8 cellular contexts compared by ENCODE assay signal in genomic region chr15:40103124-40103858, GRCh38. TPM values are rescaled to one million over a fixed set of nuclear protein-coding genes. Genes with fewer than 3 reads are reported as not detected.
DNase-seq lines count a peak whose midpoint lies in the region; ATAC-seq lines count a peak whose summit lies in the region.

No MANE protein-coding gene starts in this region.

- intact Hi-C loops in activated naive CD4-positive, alpha-beta T cell treated with anti-CD3 and anti-CD28 coated beads for 36 hours (cut with micrococcal nuclease) = no loop called here

- DNase-seq in EH (ENCODE audit: low read depth) (peak; percentile 85), NCI-H2196 treated with DMSO at 0.1 percent for 48 hours (lab: John Stamatoyannopoulos, UW; ENCODE audit: unreplicated experiment) (peak; percentile 76), cerebellar cortex (ENCODE audit: low spot score) (peak; percentile 88), islet precursor cell (peak; percentile 95), T-helper 9 cell (no peak)
- no peak for DNase-seq in stimulated activated naive B cell treated with anti-CD40 and anti-IgM and Interleukin-4, amounts not matched to agents 10 μg/mL and 1 μg/mL and 100 μg/mL, for 72 hours
- DNase-seq in stimulated activated CD4-positive, alpha-beta T cell treated with anti-CD3 and anti-CD28 coated beads, Interleukin-2, amount 100 ng/mL, for 48 hours = no peak
- DNase-seq in activated naive CD4-positive, alpha-beta T cell treated with anti-CD3 and anti-CD28 coated beads for 36 hours = no peak

- peak overlapping the region; percentile 43 for H3K27ac Mint-ChIP-seq in stimulated activated naive B cell treated with anti-CD40 and anti-IgM and Interleukin-4, amounts not matched to agents 10 μg/mL and 1 μg/mL and 100 μg/mL, for 72 hours
- H3K27ac Mint-ChIP-seq in activated naive CD4-positive, alpha-beta T cell treated with anti-CD3 and anti-CD28 coated beads for 36 hours = no peak overlapping the region

- no peaks in the 10 kb centered on the region for H3K27me3 Mint-ChIP-seq in stimulated activated naive B cell treated with anti-CD40 and anti-IgM and Interleukin-4, amounts not matched to agents 10 μg/mL and 1 μg/mL and 100 μg/mL, for 72 hours
- H3K27me3 Mint-ChIP-seq in activated naive CD4-positive, alpha-beta T cell treated with anti-CD3 and anti-CD28 coated beads for 36 hours (ENCODE audit: low read depth) = no peaks in the 10 kb centered on the region

- H3K4me3 Mint-ChIP-seq in stimulated activated naive B cell treated with anti-CD40 and anti-IgM and Interleukin-4, amounts not matched to agents 10 μg/mL and 1 μg/mL and 100 μg/mL, for 72 hours = peak overlapping the region; percentile 80 to 96
- H3K4me3 Mint-ChIP-seq in activated naive CD4-positive, alpha-beta T cell treated with anti-CD3 and anti-CD28 coated beads for 36 hours = no peak overlapping the region

- CTCF ChIA-PET in activated naive CD4-positive, alpha-beta T cell treated with anti-CD3 and anti-CD28 coated beads for 36 hours (lab: Charles Lee) = interaction anchor here (1.1 to 14.7 kb wide), 8 partner anchors 8 to 166 kb away, joined by 3 to 189 read pairs (median 12); partner anchors contain the start of genes BMF and SRP14

- H3K9me3 Mint-ChIP-seq in stimulated activated naive B cell treated with anti-CD40 and anti-IgM and Interleukin-4, amounts not matched to agents 10 μg/mL and 1 μg/mL and 100 μg/mL, for 72 hours = no peaks in the 10 kb centered on the region
- no peaks in the 10 kb centered on the region for H3K9me3 Mint-ChIP-seq in activated naive CD4-positive, alpha-beta T cell treated with anti-CD3 and anti-CD28 coated beads for 36 hours

- ATAC-seq in stimulated activated naive B cell treated with anti-CD40 and anti-IgM and Interleukin-4, amounts not matched to agents 10 μg/mL and 1 μg/mL and 100 μg/mL, for 72 hours (replicated peaks) = no peak

- H3K36me3 Mint-ChIP-seq in stimulated activated naive B cell treated with anti-CD40 and anti-IgM and Interleukin-4, amounts not matched to agents 10 μg/mL and 1 μg/mL and 100 μg/mL, for 72 hours = peaks cover 54 to 55% of the 10 kb centered on the region in 2 donors
- no peaks in the 10 kb centered on the region for H3K36me3 Mint-ChIP-seq in activated naive CD4-positive, alpha-beta T cell treated with anti-CD3 and anti-CD28 coated beads for 36 hours (ENCODE audit: low read depth)

- peaks cover 80 to 91% of the 10 kb centered on the region in 2 donors for H3K4me1 Mint-ChIP-seq in stimulated activated naive B cell treated with anti-CD40 and anti-IgM and Interleukin-4, amounts not matched to agents 10 μg/mL and 1 μg/mL and 100 μg/mL, for 72 hours
- H3K4me1 Mint-ChIP-seq in activated naive CD4-positive, alpha-beta T cell treated with anti-CD3 and anti-CD28 coated beads for 36 hours (ENCODE audit: low read depth) = peaks cover 74% of the 10 kb centered on the region

RNA-seq across cellular contexts. Expression of gene BMF, which starts 5.4 kb away (rescaled TPM):
- total RNA-seq in activated naive CD4-positive, alpha-beta T cell treated with anti-CD3 and anti-CD28 coated beads for 36 hours = 10 to 100 TPM in 1 of 2 experiments, 1 to 10 TPM in 1; 9.4 to 10.3 TPM

RNA-seq across cellular contexts. Expression of gene BUB1B, which starts 57.6 kb away (rescaled TPM):
- 100 to 1,000 TPM; 102 to 106 TPM for total RNA-seq in activated naive CD4-positive, alpha-beta T cell treated with anti-CD3 and anti-CD28 coated beads for 36 hours

Comparison
In these comparisons a context has a peak if more than half of its experiments do, and no peak if none do; other contexts are left out.
1. DNase-seq: peak in EH (single experiment), NCI-H2196 treated with DMSO at 0.1 percent for 48 hours (single experiment), cerebellar cortex (single experiment) and islet precursor cell (single experiment); none in stimulated activated naive B cell treated with anti-CD40 and anti-IgM and Interleukin-4, amounts not matched to agents 10 μg/mL and 1 μg/mL and 100 μg/mL, for 72 hours (single experiment), stimulated activated CD4-positive, alpha-beta T cell treated with anti-CD3 and anti-CD28 coated beads, Interleukin-2, amount 100 ng/mL, for 48 hours (0 of 2), activated naive CD4-positive, alpha-beta T cell treated with anti-CD3 and anti-CD28 coated beads for 36 hours (single experiment) and T-helper 9 cell (single experiment).